ENCODE assay signal across 10 cellular contexts in genomic region chr9:35691757-35692301, GRCh38. TPM values are rescaled to one million over a fixed set of nuclear protein-coding genes. Genes with fewer than 3 reads are reported as not detected.
DNase-seq lines count a peak whose midpoint lies in the region; ATAC-seq and TF ChIP-seq lines count a peak whose summit lies in the region.
"Had no signal": no experiment of that assay in that cellular context is flagged by ENCODE, and none has a peak within 500 bp of the region (broad histone marks: within the 10 kb centered on the region; RNA-seq: fewer than 3 reads in every experiment).

No MANE protein-coding gene starts in this region.

- H3K4me1 ChIP-seq in mesodermal cell (ENCODE audit: control insufficient read depth, insufficient read depth, low read length, poor library complexity, severe bottlenecking) = peaks cover 19% of the 10 kb centered on the region
- peaks cover 0 to 66% (median 7%) of the 10 kb centered on the region in 4 donors for H3K4me1 ChIP-seq in tibial nerve

- peaks cover 27% of the 10 kb centered on the region for H3K4me1 Mint-ChIP-seq in activated naive CD4-positive, alpha-beta T cell treated with anti-CD3 and anti-CD28 coated beads, Interleukin-2, amount 10 ng/mL, durations not matched to agents 7 days and 5 days

- H3K4me3 ChIP-seq in mesodermal cell (ENCODE audit: extremely low read depth, insufficient read depth, low read length, poor library complexity, severe bottlenecking) (peak overlapping the region; percentile 79), tibial nerve (no peak overlapping the region)

- CTCF ChIA-PET in activated naive CD4-positive, alpha-beta T cell treated with anti-CD3 and anti-CD28 coated beads, Interleukin-2, amount 10 ng/mL, durations not matched to agents 7 days and 5 days (lab: Charles Lee) = interaction anchor here (0.6 to 2.3 kb wide), 5 partner anchors 19 to 81 kb away, joined by 3 to 6 read pairs (median 4); partner anchors contain the start of gene CA9

- H3K9me3 ChIP-seq in mesodermal cell (ENCODE audit: control insufficient read depth, low read length) = no peaks in the 10 kb centered on the region
- H3K9me3 ChIP-seq in tibial nerve = no peaks in the 10 kb centered on the region

- no peak for TF ChIP-seq CTCF in tibial nerve (IDR thresholded peaks at IDR 0.05)

- no peak for DNase-seq in activated naive CD4-positive, alpha-beta T cell treated with anti-CD3 and anti-CD28 coated beads, Interleukin-2, amount 10 ng/mL, durations not matched to agents 7 days and 5 days
- no peak for DNase-seq in activated naive CD4-positive, alpha-beta T cell treated with anti-CD3 and anti-CD28 coated beads, Interleukin-2, amount 50 U/mL, for 16 hours
- DNase-seq in activated naive CD4-positive, alpha-beta T cell treated with anti-CD3 and anti-CD28 coated beads, Interleukin-2, amount 50 U/mL, for 72 hours (ENCODE audit: low spot score in 2 of 2) = no peak
- DNase-seq in tibial nerve (ENCODE audit: low spot score in 2 of 2) (no peak), dermis blood vessel endothelial cell (no peak), CD1c-positive myeloid dendritic cell (ENCODE audit: extremely low spot score) (no peak), NCI-H524 (lab: John Stamatoyannopoulos, UW) (no peak)
- DNase-seq: NCI-H2029 treated with DMSO at 0.1 percent for 48 hours had no signal

- peak in 1 of 2 donors; percentile 4 for TF ChIP-seq EP300 in tibial nerve (IDR thresholded peaks at IDR 0.05)

- no peaks in the 10 kb centered on the region for H3K27me3 ChIP-seq in tibial nerve
- H3K27me3 ChIP-seq: dorsolateral prefrontal cortex had no signal

- ATAC-seq in activated naive CD4-positive, alpha-beta T cell treated with anti-CD3 and anti-CD28 coated beads, Interleukin-2, amount 50 U/mL, for 72 hours = no peak

- H3K27ac ChIP-seq in mesodermal cell (ENCODE audit: low read depth, low read length, severe bottlenecking) (peak overlapping the region; percentile 92), tibial nerve (peak overlapping the region; percentile 93 to 97 (median 95))

- TF ChIP-seq POLR2A in tibial nerve (IDR thresholded peaks at IDR 0.05) = no peak

- peaks cover 10% of the 10 kb centered on the region for H3K36me3 Mint-ChIP-seq in activated naive CD4-positive, alpha-beta T cell treated with anti-CD3 and anti-CD28 coated beads, Interleukin-2, amount 10 ng/mL, durations not matched to agents 7 days and 5 days
- no peaks in the 10 kb centered on the region for H3K36me3 Mint-ChIP-seq in activated naive CD4-positive, alpha-beta T cell treated with anti-CD3 and anti-CD28 coated beads, Interleukin-2, amount 50 U/mL, for 72 hours

- WGBS in mesodermal cell (ENCODE audit: insufficient coverage in 2 of 2), 2 experiments = 65 to 67% methylated on average over 10 of the region's 13 CpGs
- 59 to 61% methylated on average over 13 of the region's 13 CpGs for WGBS in tibial nerve, 2 donors

- H3K27me3 Mint-ChIP-seq in activated naive CD4-positive, alpha-beta T cell treated with anti-CD3 and anti-CD28 coated beads, Interleukin-2, amount 10 ng/mL, durations not matched to agents 7 days and 5 days = peaks cover 20% of the 10 kb centered on the region

- peak overlapping the region; percentile 80 for H3K4me3 Mint-ChIP-seq in activated naive CD4-positive, alpha-beta T cell treated with anti-CD3 and anti-CD28 coated beads, Interleukin-2, amount 10 ng/mL, durations not matched to agents 7 days and 5 days

- peaks cover 29% of the 10 kb centered on the region for H3K36me3 ChIP-seq in mesodermal cell (ENCODE audit: control insufficient read depth, insufficient read depth, low read length)
- peaks cover 0 to 12% (median 0%) of the 10 kb centered on the region in 3 donors for H3K36me3 ChIP-seq in tibial nerve

- H3K27ac Mint-ChIP-seq in activated naive CD4-positive, alpha-beta T cell treated with anti-CD3 and anti-CD28 coated beads, Interleukin-2, amount 10 ng/mL, durations not matched to agents 7 days and 5 days = no peak overlapping the region
- peak overlapping the region; percentile 0 to 41 for H3K27ac Mint-ChIP-seq in activated naive CD4-positive, alpha-beta T cell treated with anti-CD3 and anti-CD28 coated beads, Interleukin-2, amount 50 U/mL, for 72 hours

- no peaks in the 10 kb centered on the region for H3K9me3 Mint-ChIP-seq in activated naive CD4-positive, alpha-beta T cell treated with anti-CD3 and anti-CD28 coated beads, Interleukin-2, amount 10 ng/mL, durations not matched to agents 7 days and 5 days
- H3K9me3 Mint-ChIP-seq in activated naive CD4-positive, alpha-beta T cell treated with anti-CD3 and anti-CD28 coated beads, Interleukin-2, amount 50 U/mL, for 72 hours = no peaks in the 10 kb centered on the region

RNA-seq across cellular contexts. Expression of gene TPM2, which starts 2.1 kb away (rescaled TPM):
- total RNA-seq in activated naive CD4-positive, alpha-beta T cell treated with anti-CD3 and anti-CD28 coated beads, Interleukin-2, amount 50 U/mL, for 72 hours = 1 to 10 TPM; 5.2 to 9.3 TPM
- 448 TPM for polyA plus RNA-seq in mesodermal cell (2013, experiment 1 of 2)
- 379 TPM for polyA plus RNA-seq in mesodermal cell (2013, experiment 2 of 2)
- total RNA-seq in tibial nerve (100 to 1,000 TPM; 229 to 350 (median 289) TPM), dermis blood vessel endothelial cell (10.2 and 19.6 TPM in 2 replicates)

RNA-seq across cellular contexts. Expression of gene CA9, which starts 18.1 kb away (rescaled TPM):
- total RNA-seq in activated naive CD4-positive, alpha-beta T cell treated with anti-CD3 and anti-CD28 coated beads, Interleukin-2, amount 50 U/mL, for 72 hours = 1 to 10 TPM in 1 of 2 donors, under 1 TPM in 1; 0.73 to 1.1 TPM
- 0.66 TPM for polyA plus RNA-seq in mesodermal cell (2013, experiment 1 of 2)
- 1.1 TPM for polyA plus RNA-seq in mesodermal cell (2013, experiment 2 of 2)
- total RNA-seq in tibial nerve (under 1 TPM in 1 of 4 donors, not detected in 3; 0.84 TPM), dermis blood vessel endothelial cell (not detected in 2 replicates)

RNA-seq across cellular contexts. Expression of gene ARHGEF39, which starts 26.8 kb away (rescaled TPM):
- total RNA-seq in activated naive CD4-positive, alpha-beta T cell treated with anti-CD3 and anti-CD28 coated beads, Interleukin-2, amount 50 U/mL, for 72 hours = 10 to 100 TPM; 21.6 to 22.8 TPM
- polyA plus RNA-seq in mesodermal cell (2013, experiment 1 of 2) = 11.3 TPM
- 11.7 TPM for polyA plus RNA-seq in mesodermal cell (2013, experiment 2 of 2)
- total RNA-seq in tibial nerve = 1 to 10 TPM in 2 of 4 donors, under 1 TPM in 1, not detected in 1; 0.20 to 4.8 (median 1.0) TPM
- total RNA-seq in dermis blood vessel endothelial cell = 0.34 and 3.1 TPM in 2 replicates

RNA-seq across cellular contexts. Expression of gene CCDC107, which starts 33.7 kb away (rescaled TPM):
- 10 to 100 TPM; 10.2 to 24.4 TPM for total RNA-seq in activated naive CD4-positive, alpha-beta T cell treated with anti-CD3 and anti-CD28 coated beads, Interleukin-2, amount 50 U/mL, for 72 hours
- polyA plus RNA-seq in mesodermal cell (2013, experiment 1 of 2) = 11.9 TPM
- polyA plus RNA-seq in mesodermal cell (2013, experiment 2 of 2) = 12.6 TPM
- total RNA-seq in tibial nerve (10 to 100 TPM; 41.6 to 58.8 (median 47.8) TPM), dermis blood vessel endothelial cell (8.5 and 12.4 TPM in 2 replicates)

RNA-seq across cellular contexts. Expression of gene RMRP, which starts 34.0 kb away (rescaled TPM):
- total RNA-seq in activated naive CD4-positive, alpha-beta T cell treated with anti-CD3 and anti-CD28 coated beads, Interleukin-2, amount 50 U/mL, for 72 hours = 1,000 to 10,000 TPM; 3,566 to 7,483 TPM
- polyA plus RNA-seq in mesodermal cell (2013, experiment 1 of 2) = 5,760 TPM
- 7,322 TPM for polyA plus RNA-seq in mesodermal cell (2013, experiment 2 of 2)
- 1,000 to 10,000 TPM in 3 of 4 donors, 100 to 1,000 TPM in 1; 649 to 2,915 (median 1,530) TPM for total RNA-seq in tibial nerve
- 9,128 and 10,291 TPM in 2 replicates for total RNA-seq in dermis blood vessel endothelial cell

Comparison
In these comparisons a context has a peak if more than half of its experiments do, and no peak if none do; other contexts are left out.
1. RNA of gene TPM2, which starts 2.1 kb away (total RNA-seq): 229 to 350 TPM in tibial nerve; 10.2 to 19.6 TPM in dermis blood vessel endothelial cell and 5.2 to 9.3 TPM in activated naive CD4-positive, alpha-beta T cell treated with anti-CD3 and anti-CD28 coated beads, Interleukin-2, amount 50 U/mL, for 72 hours; every median in the first group is over 10 times any median in the second.